Comparison of ENCODE assay signal across 27 cellular contexts in the genomic region with DNA sequence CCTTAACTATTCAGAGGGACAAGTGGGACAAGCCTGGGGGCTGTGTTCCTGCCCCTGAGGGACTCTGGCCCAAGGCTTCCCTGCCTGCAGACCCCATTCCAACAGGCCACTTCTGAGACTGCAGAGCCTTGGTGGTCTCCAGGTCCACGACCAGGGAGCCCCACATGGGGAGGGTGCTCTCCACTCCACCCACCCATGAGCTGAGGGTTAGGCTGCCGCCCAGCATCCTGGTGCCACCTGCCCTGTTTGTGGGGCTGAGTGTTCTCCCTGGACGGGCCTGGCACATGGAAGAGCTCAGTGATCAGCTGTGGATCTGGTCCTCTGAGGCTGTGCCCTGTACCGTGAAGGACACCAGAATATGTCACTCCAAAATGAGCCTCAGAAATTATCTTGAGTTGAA. TPM values are rescaled to one million over a fixed set of nuclear protein-coding genes. Genes with fewer than 3 reads are reported as not detected.
"Had no signal": no experiment of that assay in that cellular context is flagged by ENCODE, and none has a peak within 500 bp of the region (broad histone marks: within the 10 kb centered on the region; RNA-seq: fewer than 3 reads in every experiment).

No MANE protein-coding gene starts in this region.

- H3K9me3 ChIP-seq: SK-N-SH had no signal

- H3K4me2 ChIP-seq: SK-N-SH had no signal

- H3K9me3 Mint-ChIP-seq: IgD-negative memory B cell had no signal

- H3K27ac ChIP-seq: HL-60, RWPE1 had no signal

- DNase-seq: KBM-7; MV-4-11; NCI-H1048; NCI-H1105; NCI-H1417 treated with DMSO at 0.1 percent for 48 hours; NCI-H146; NCI-H1694 treated with DMSO at 0.1 percent for 48 hours; NCI-H1930; NCI-H2081; NCI-H2107; NCI-H2227 treated with DMSO at 0.1 percent for 48 hours; NCI-H446; NCI-H510A; NCI-H524 treated with DMSO at 0.1 percent for 48 hours; NCI-H69; NCI-H774; NK-92 treated with Interleukin-12 subunit alpha and Interleukin-12 subunit beta, amount 100 ng/mL, for 24 hours; PC-3; SHP77; SK-N-SH had no signal

- H3K27ac Mint-ChIP-seq: IgD-negative memory B cell had no signal

RNA-seq across cellular contexts. Expression of a gene that starts 2.5 kb away (rescaled TPM):
- total RNA-seq: LHCN-M2, MCF 10A, OCI-LY7, PC-3, SK-MEL-5 had no signal
